ENCODE assay signal across 9 cellular contexts in genomic region chr14:100417466-100417865, GRCh38. TPM values are rescaled to one million over a fixed set of nuclear protein-coding genes. Genes with fewer than 3 reads are reported as not detected.
DNase-seq lines count a peak whose midpoint lies in the region; ATAC-seq and TF ChIP-seq lines count a peak whose summit lies in the region.
"Had no signal": no experiment of that assay in that cellular context is flagged by ENCODE, and none has a peak within 500 bp of the region (broad histone marks: within the 10 kb centered on the region; RNA-seq: fewer than 3 reads in every experiment).

No MANE protein-coding gene starts in this region.

- no peaks in the 10 kb centered on the region; the same call in 1 of the 2 replicates for H3K4me1 ChIP-seq in HEK293 (ENCODE audit: control insufficient read depth, insufficient read depth, low read length)
- no peaks in the 10 kb centered on the region for H3K4me1 ChIP-seq in naive thymus-derived CD4-positive, alpha-beta T cell (ENCODE audit: control insufficient read depth in 2 of 2, insufficient read depth in 2 of 2, low read length in 2 of 2)

- DNase-seq in SHP77 treated with DMSO at 0.1 percent for 48 hours (lab: John Stamatoyannopoulos, UW) (peak; percentile 78), fibroblast of pulmonary artery (ENCODE audit: low read depth) (peak; percentile 91), neural crest cell (ENCODE audit: low read depth, low spot score) (peak; percentile 60)
- DNase-seq in naive thymus-derived CD4-positive, alpha-beta T cell = no peak
- no peak for DNase-seq in stimulated activated CD8-positive, alpha-beta memory T cell treated with anti-CD3 and anti-CD28 coated beads, Interleukin-4, amount 100 ng/mL, for 48 hours
- no peak for DNase-seq in stimulated activated naive CD8-positive, alpha-beta T cell treated with anti-CD3 and anti-CD28 coated beads, Interleukin-15, Interleukin-2, amounts not matched to agents 100 U/mL and 50 U/mL, for 24 hours

- intact Hi-C loops in naive thymus-derived CD4-positive, alpha-beta T cell (cut with micrococcal nuclease) = no loop called here

- H3K36me3 ChIP-seq in HEK293 (ENCODE audit: control insufficient read depth in 2 of 2, insufficient read depth in 1 of 2, low read length in 2 of 2) = no peaks in the 10 kb centered on the region
- no peaks in the 10 kb centered on the region for H3K36me3 ChIP-seq in naive thymus-derived CD4-positive, alpha-beta T cell (ENCODE audit: control insufficient read depth in 2 of 3, insufficient read depth in 3 of 3, low read length in 3 of 3)
- H3K36me3 ChIP-seq: neutrophil had no signal

- H3K27me3 ChIP-seq in naive thymus-derived CD4-positive, alpha-beta T cell (ENCODE audit: control insufficient read depth in 2 of 2, insufficient read depth in 2 of 2, low read length in 2 of 2) = no peaks in the 10 kb centered on the region
- H3K27me3 ChIP-seq: neutrophil had no signal

- CTCF ChIA-PET in HEK293 (lab: Yijun Ruan, JAX) = interaction anchor here (0.6 to 2.3 kb wide), 18 partner anchors 10 to 809 kb away, joined by 3 to 14 read pairs (median 4); no protein-coding TSS in a partner anchor
- CTCF ChIA-PET in naive thymus-derived CD4-positive, alpha-beta T cell (lab: Charles Lee) = no interaction called here

- H3K4me1 Mint-ChIP-seq in neural crest cell = peaks cover 20% of the 10 kb centered on the region
- H3K4me1 Mint-ChIP-seq in naive thymus-derived CD4-positive, alpha-beta T cell = peaks cover 0 to 20% (median 11%) of the 10 kb centered on the region in 7 donors

- no peak for ATAC-seq in naive thymus-derived CD4-positive, alpha-beta T cell
- ATAC-seq in HG03565 (IDR thresholded peaks at IDR 0.05; ENCODE audit: unreplicated experiment) = no peak
- ATAC-seq in stimulated activated naive CD8-positive, alpha-beta T cell treated with anti-CD3 and anti-CD28 coated beads, Interleukin-15, Interleukin-2, amounts not matched to agents 100 U/mL and 50 U/mL, for 24 hours = no peak

- no peak overlapping the region for H3K27ac Mint-ChIP-seq in neural crest cell (ENCODE audit: unreplicated experiment)
- peak overlapping the region in 1 of 9 donors; percentile 36 for H3K27ac Mint-ChIP-seq in naive thymus-derived CD4-positive, alpha-beta T cell

- H3K27me3 Mint-ChIP-seq in neural crest cell (ENCODE audit: low read depth) = no peaks in the 10 kb centered on the region
- no peaks in the 10 kb centered on the region for H3K27me3 Mint-ChIP-seq in naive thymus-derived CD4-positive, alpha-beta T cell

- no peak overlapping the region for H3K4me3 ChIP-seq in HEK293 (ENCODE audit: low read depth, low read length)
- no peak overlapping the region for H3K4me3 ChIP-seq in fibroblast of pulmonary artery (replicated peaks; ENCODE audit: low read depth, low read length)
- H3K4me3 ChIP-seq in naive thymus-derived CD4-positive, alpha-beta T cell (ENCODE audit: low read length) = no peak overlapping the region

- H3K9me3 ChIP-seq in HEK293 (ENCODE audit: control insufficient read depth, insufficient read depth, low read depth, low read length) = no peaks in the 10 kb centered on the region
- H3K9me3 ChIP-seq in naive thymus-derived CD4-positive, alpha-beta T cell (ENCODE audit: control insufficient read depth in 2 of 3, low read length in 3 of 3) = no peaks in the 10 kb centered on the region
- H3K9me3 ChIP-seq: neutrophil had no signal

- TF ChIP-seq CTCF in HEK293 (tag by site-specific recombination; IDR thresholded peaks at IDR 0.05) (peak; percentile 61), fibroblast of pulmonary artery (IDR thresholded peaks at IDR 0.05; ENCODE audit: low read length, missing control alignments) (peak; percentile 93), neural crest cell (conservative IDR thresholded peaks at IDR 0.05) (peak; percentile 69)

- H3K27ac ChIP-seq in HEK293 (ENCODE audit: extremely low read depth, low read depth, low read length) = no peak overlapping the region
- no peak overlapping the region for H3K27ac ChIP-seq in naive thymus-derived CD4-positive, alpha-beta T cell (ENCODE audit: low read depth, low read length)
- H3K27ac ChIP-seq: neutrophil had no signal

- H3K9me3 Mint-ChIP-seq in neural crest cell = no peaks in the 10 kb centered on the region
- peaks cover 0 to 4% (median 0%) of the 10 kb centered on the region in 11 donors for H3K9me3 Mint-ChIP-seq in naive thymus-derived CD4-positive, alpha-beta T cell

- POLR2A ChIA-PET in HEK293 (lab: Yijun Ruan, JAX) = no interaction called here
- POLR2A ChIA-PET in naive thymus-derived CD4-positive, alpha-beta T cell (lab: Charles Lee) = no interaction called here

- H3K36me3 Mint-ChIP-seq in neural crest cell (ENCODE audit: low read depth) = no peaks in the 10 kb centered on the region
- H3K36me3 Mint-ChIP-seq in naive thymus-derived CD4-positive, alpha-beta T cell = peaks cover 0 to 7% (median 3%) of the 10 kb centered on the region in 5 donors

- H3K4me3 Mint-ChIP-seq in neural crest cell = no peak overlapping the region
- H3K4me3 Mint-ChIP-seq in naive thymus-derived CD4-positive, alpha-beta T cell = no peak overlapping the region

TF ChIP-seq in HEK293, 187 proteins besides CTCF, POLR2A, EP300 and RAD21 (continues in another document):
- TF ChIP-seq, protein P1, sequence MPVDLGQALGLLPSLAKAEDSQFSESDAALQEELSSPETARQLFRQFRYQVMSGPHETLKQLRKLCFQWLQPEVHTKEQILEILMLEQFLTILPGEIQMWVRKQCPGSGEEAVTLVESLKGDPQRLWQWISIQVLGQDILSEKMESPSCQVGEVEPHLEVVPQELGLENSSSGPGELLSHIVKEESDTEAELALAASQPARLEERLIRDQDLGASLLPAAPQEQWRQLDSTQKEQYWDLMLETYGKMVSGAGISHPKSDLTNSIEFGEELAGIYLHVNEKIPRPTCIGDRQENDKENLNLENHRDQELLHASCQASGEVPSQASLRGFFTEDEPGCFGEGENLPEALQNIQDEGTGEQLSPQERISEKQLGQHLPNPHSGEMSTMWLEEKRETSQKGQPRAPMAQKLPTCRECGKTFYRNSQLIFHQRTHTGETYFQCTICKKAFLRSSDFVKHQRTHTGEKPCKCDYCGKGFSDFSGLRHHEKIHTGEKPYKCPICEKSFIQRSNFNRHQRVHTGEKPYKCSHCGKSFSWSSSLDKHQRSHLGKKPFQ (tag by site-specific recombination; IDR thresholded peaks at IDR 0.05) = no peak
- TF ChIP-seq ZNF654 (tag by site-specific recombination; IDR thresholded peaks at IDR 0.05; ENCODE audit: low read depth) = peak; percentile 26; the same call in 1 of the 2 replicates
- no peak for TF ChIP-seq ZSCAN5A (tag by site-specific recombination; IDR thresholded peaks at IDR 0.05)
- no peak for TF ChIP-seq ZNF280D (tag by site-specific recombination; IDR thresholded peaks at IDR 0.05)
- no peak for TF ChIP-seq ZNF530 (tag by site-specific recombination; IDR thresholded peaks at IDR 0.05; ENCODE audit: low read depth)
- TF ChIP-seq TCF7L2 (IDR thresholded peaks at IDR 0.05; ENCODE audit: borderline replicate concordance, low read depth, low read length) = no peak
- no peak for TF ChIP-seq ZNF302 (tag by site-specific recombination; IDR thresholded peaks at IDR 0.05; ENCODE audit: low read depth)
- no peak for TF ChIP-seq ZNF777 (tag by site-specific recombination; IDR thresholded peaks at IDR 0.05; ENCODE audit: borderline replicate concordance)
- TF ChIP-seq ZNF544 (tag by site-specific recombination; IDR thresholded peaks at IDR 0.05) = no peak
- no peak for TF ChIP-seq ZNF623 (tag by site-specific recombination; IDR thresholded peaks at IDR 0.05)
- TF ChIP-seq ZNF76 (tag by site-specific recombination; IDR thresholded peaks at IDR 0.05; ENCODE audit: borderline replicate concordance, low read depth) = no peak
- no peak for TF ChIP-seq ZNF768 (tag by site-specific recombination; IDR thresholded peaks at IDR 0.05)
- TF ChIP-seq IKZF3 (tag by site-specific recombination; IDR thresholded peaks at IDR 0.05) = peak; percentile 14; the same call in 1 of the 2 replicates
- peak; percentile 54; the same call in 1 of the 2 replicates for TF ChIP-seq ZNF660 (tag by site-specific recombination; IDR thresholded peaks at IDR 0.05)
- TF ChIP-seq PRDM1 (tag by site-specific recombination; IDR thresholded peaks at IDR 0.05) = 0 out of 2 replicates have a peak, but pooled peaks have one; percentile 43

RNA-seq across cellular contexts. Expression of gene WDR25, which starts 41.2 kb away (rescaled TPM):
- 7.6 and 9.8 TPM in 2 replicates for total RNA-seq in neural crest cell
- total RNA-seq in naive thymus-derived CD4-positive, alpha-beta T cell = 10 to 100 TPM in 1 of 5 experiments, 1 to 10 TPM in 4; 5.4 to 11.6 (median 6.6) TPM
- polyA plus RNA-seq in naive thymus-derived CD4-positive, alpha-beta T cell = 10 to 100 TPM; 12.2 to 18.1 TPM

Comparison
In these comparisons a context has a peak if more than half of its experiments do, and no peak if none do; other contexts are left out.
1. DNase-seq: peak in SHP77 treated with DMSO at 0.1 percent for 48 hours (single experiment), fibroblast of pulmonary artery (single experiment) and neural crest cell (single experiment); none in naive thymus-derived CD4-positive, alpha-beta T cell (0 of 9), stimulated activated CD8-positive, alpha-beta memory T cell treated with anti-CD3 and anti-CD28 coated beads, Interleukin-4, amount 100 ng/mL, for 48 hours (single experiment) and stimulated activated naive CD8-positive, alpha-beta T cell treated with anti-CD3 and anti-CD28 coated beads, Interleukin-15, Interleukin-2, amounts not matched to agents 100 U/mL and 50 U/mL, for 24 hours (single experiment).
2. Peak in every context shown above with its lines, with median percentiles within 50 percentile points of each other: CTCF ChIP-seq.